Comparison of ENCODE assay signal across 22 cellular contexts in the genomic region with DNA sequence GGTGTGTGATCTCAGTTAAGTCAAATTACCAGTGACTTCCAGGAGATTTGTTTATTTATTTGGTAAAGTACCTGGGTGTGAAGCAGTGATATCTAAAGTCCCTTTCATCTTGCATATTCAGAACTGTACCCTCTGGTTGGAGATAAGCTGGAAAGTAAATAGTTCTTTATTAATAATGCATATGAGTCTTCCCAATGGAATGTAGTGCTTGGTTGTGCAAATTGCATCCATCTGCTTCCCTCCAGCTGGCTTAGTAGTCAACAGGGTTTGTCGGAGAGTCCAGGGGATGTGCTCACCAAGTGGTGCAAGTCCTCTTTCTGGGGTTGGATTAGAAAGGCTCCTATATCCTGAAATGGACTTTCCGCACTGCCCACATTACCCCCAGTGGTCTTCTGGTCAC.
DNase-seq lines count a peak whose midpoint lies in the region; ATAC-seq and TF ChIP-seq lines count a peak whose summit lies in the region.
"Had no signal": no experiment of that assay in that cellular context is flagged by ENCODE, and none has a peak within 500 bp of the region (broad histone marks: within the 10 kb centered on the region; RNA-seq: fewer than 3 reads in every experiment).

No MANE protein-coding gene starts in this region.

- H3K27ac Mint-ChIP-seq in stimulated activated memory B cell treated with anti-CD40 and anti-IgM and Interleukin-4, amounts not matched to agents 10 μg/mL and 1 μg/mL and 100 μg/mL, for 72 hours = no peak overlapping the region
- H3K27ac Mint-ChIP-seq: natural killer cell; T-helper 1 cell treated with Interleukin-12 subunit alpha and Interleukin-12 subunit beta and Interleukin-4 antibody, amounts not matched to agents 30 μg/mL and 1 μg/mL, for 36 hours had no signal

- H3K4me3 ChIP-seq in epithelial cell of esophagus (ENCODE audit: low read length) = no peak overlapping the region
- H3K4me3 ChIP-seq: gastrocnemius medialis, pancreas, tibial artery had no signal

- no peak overlapping the region for H3K4me3 Mint-ChIP-seq in stimulated activated memory B cell treated with anti-CD40 and anti-IgM and Interleukin-4, amounts not matched to agents 10 μg/mL and 1 μg/mL and 100 μg/mL, for 72 hours
- H3K4me3 Mint-ChIP-seq: natural killer cell; T-helper 1 cell treated with Interleukin-12 subunit alpha and Interleukin-12 subunit beta and Interleukin-4 antibody, amounts not matched to agents 30 μg/mL and 1 μg/mL, for 36 hours had no signal

- TF ChIP-seq CTCF in epithelial cell of esophagus (IDR thresholded peaks at IDR 0.05; ENCODE audit: insufficient read depth, low read depth, low read length, missing control alignments) = no peak

- no peak for ATAC-seq in GM21423 (IDR thresholded peaks at IDR 0.05; ENCODE audit: unreplicated experiment)
- no peak for ATAC-seq in stimulated activated memory B cell treated with anti-CD40 and anti-IgM and Interleukin-4, amounts not matched to agents 10 μg/mL and 1 μg/mL and 100 μg/mL, for 72 hours
- ATAC-seq: gastrocnemius medialis, left cardiac atrium, natural killer cell, pancreas, sciatic nerve had no signal

- H3K4me1 Mint-ChIP-seq in stimulated activated memory B cell treated with anti-CD40 and anti-IgM and Interleukin-4, amounts not matched to agents 10 μg/mL and 1 μg/mL and 100 μg/mL, for 72 hours = no peaks in the 10 kb centered on the region
- H3K4me1 Mint-ChIP-seq: natural killer cell had no signal

- H3K36me3 Mint-ChIP-seq in stimulated activated memory B cell treated with anti-CD40 and anti-IgM and Interleukin-4, amounts not matched to agents 10 μg/mL and 1 μg/mL and 100 μg/mL, for 72 hours = no peaks in the 10 kb centered on the region
- H3K36me3 Mint-ChIP-seq: natural killer cell had no signal

- no peaks in the 10 kb centered on the region for H3K27me3 Mint-ChIP-seq in stimulated activated memory B cell treated with anti-CD40 and anti-IgM and Interleukin-4, amounts not matched to agents 10 μg/mL and 1 μg/mL and 100 μg/mL, for 72 hours

- peaks cover 2% of the 10 kb centered on the region for H3K9me3 Mint-ChIP-seq in stimulated activated memory B cell treated with anti-CD40 and anti-IgM and Interleukin-4, amounts not matched to agents 10 μg/mL and 1 μg/mL and 100 μg/mL, for 72 hours
- H3K9me3 Mint-ChIP-seq: T-helper 1 cell treated with Interleukin-12 subunit alpha and Interleukin-12 subunit beta and Interleukin-4 antibody, amounts not matched to agents 30 μg/mL and 1 μg/mL, for 36 hours had no signal

- DNase-seq in DMS 273 treated with DMSO at 0.1 percent for 48 hours (lab: John Stamatoyannopoulos, UW) = peak; percentile 88
- peak; percentile 47 for DNase-seq in HS-5 (ENCODE audit: low read depth)
- peak; percentile 27 for DNase-seq in epithelial cell of esophagus (ENCODE audit: low read depth)
- peak; percentile 17 for DNase-seq in non-pigmented ciliary epithelial cell (ENCODE audit: low read depth)
- no peak for DNase-seq in activated effector memory CD4-positive, alpha-beta T cell treated with Interleukin-2 at 50 U/mL for 16 hours
- DNase-seq: activated CD4-positive, alpha-beta T cell treated with anti-CD3 and anti-CD28 coated beads, Interleukin-2, amount 50 U/mL, for 4 hours; activated naive CD4-positive, alpha-beta T cell; activated T-cell treated with anti-CD3 and anti-CD28 coated beads for 4 hours; C1 segment of cervical spinal cord; DMS79 treated with DMSO at 0.1 percent for 48 hours; gastrocnemius medialis; left cardiac atrium; natural killer cell; NCI-H1417 treated with DMSO at 0.1 percent for 48 hours; pancreas; stimulated activated naive CD4-positive, alpha-beta T cell treated with Interleukin-2 at 50 U/mL for 16 hours; tibial artery; WERI-Rb-1 had no signal
